28 cellular contexts compared by ENCODE assay signal in genomic region chr22:17222503-17222902, GRCh38.
"Had no signal": no experiment of that assay in that cellular context is flagged by ENCODE, and none has a peak within 500 bp of the region (broad histone marks: within the 10 kb centered on the region; RNA-seq: fewer than 3 reads in every experiment).

No MANE protein-coding gene starts in this region.

- H3K4me1 Mint-ChIP-seq: nephron, neural progenitor cell had no signal

- H3K27ac ChIP-seq: colonic mucosa, esophagus muscularis mucosa, foreskin keratinocyte, gastroesophageal sphincter, heart left ventricle, hepatocyte, left lung, neural progenitor cell, prostate gland, right atrium auricular region, stomach, thyroid gland had no signal

- H3K4me3 Mint-ChIP-seq: nephron, neural progenitor cell had no signal

- H3K4me3 ChIP-seq: colonic mucosa, esophagus muscularis mucosa, gastroesophageal sphincter, heart left ventricle, hepatocyte, left lung, neural progenitor cell, prostate gland, right atrium auricular region, smooth muscle cell, stomach, thyroid gland had no signal

- H2AFZ ChIP-seq: hepatocyte, neural progenitor cell had no signal

- H3K36me3 Mint-ChIP-seq: neural progenitor cell had no signal

- H3K4me2 ChIP-seq: hepatocyte, neural progenitor cell, smooth muscle cell had no signal

- H3K36me3 ChIP-seq: colonic mucosa, esophagus muscularis mucosa, gastroesophageal sphincter, heart left ventricle, left lung, neural progenitor cell, prostate gland, right atrium auricular region, stomach, thyroid gland had no signal

- H3K4me1 ChIP-seq: colonic mucosa, esophagus muscularis mucosa, foreskin keratinocyte, gastroesophageal sphincter, neural progenitor cell, prostate gland, right atrium auricular region, stomach, thyroid gland had no signal

- H3K27me3 ChIP-seq: colonic mucosa, foreskin keratinocyte, hepatocyte, left lung, neural progenitor cell, right atrium auricular region, thyroid gland had no signal

- H3K9me3 ChIP-seq: colonic mucosa, esophagus muscularis mucosa, gastroesophageal sphincter, heart left ventricle, left lung, prostate gland, right atrium auricular region, stomach, thyroid gland had no signal

- H3K9me3 Mint-ChIP-seq: nephron had no signal

- H3K9ac ChIP-seq: neural progenitor cell had no signal

- ATAC-seq: foreskin keratinocyte; gastroesophageal sphincter; heart left ventricle; left cardiac atrium; left lung; naive thymus-derived CD4-positive, alpha-beta T cell; sciatic nerve had no signal

- H3K27ac Mint-ChIP-seq: nephron, neural progenitor cell had no signal

- H3K79me2 ChIP-seq: hepatocyte had no signal

- DNase-seq: colonic mucosa; dermis blood vessel endothelial cell; effector memory CD4-positive, alpha-beta T cell; foreskin keratinocyte; heart left ventricle; left cardiac atrium; mammary epithelial cell; mesendoderm; midbrain; naive thymus-derived CD4-positive, alpha-beta T cell; stimulated activated CD4-positive, alpha-beta T cell treated with anti-CD3 and anti-CD28 coated beads, Interleukin-12 subunit alpha, Interleukin-12 subunit beta, amount 100 ng/mL, for 4 hours; stimulated activated CD4-positive, alpha-beta T cell treated with anti-CD3 and anti-CD28 coated beads, Interleukin-1b, Interleukin-23, amount 100 ng/mL, for 48 hours; stimulated activated CD4-positive, alpha-beta T cell treated with anti-CD3 and anti-CD28 coated beads, Interleukin-4, amount 100 ng/mL, for 1 hour; stimulated activated CD8-positive, alpha-beta memory T cell treated with anti-CD3 and anti-CD28 coated beads, Interleukin-4, amount 100 ng/mL, for 48 hours; stimulated activated naive CD4-positive, alpha-beta T cell treated with Interleukin-2 at 50 U/mL for 16 hours; stomach; thyroid gland; trophoblast cell had no signal
